In the genomic region with DNA sequence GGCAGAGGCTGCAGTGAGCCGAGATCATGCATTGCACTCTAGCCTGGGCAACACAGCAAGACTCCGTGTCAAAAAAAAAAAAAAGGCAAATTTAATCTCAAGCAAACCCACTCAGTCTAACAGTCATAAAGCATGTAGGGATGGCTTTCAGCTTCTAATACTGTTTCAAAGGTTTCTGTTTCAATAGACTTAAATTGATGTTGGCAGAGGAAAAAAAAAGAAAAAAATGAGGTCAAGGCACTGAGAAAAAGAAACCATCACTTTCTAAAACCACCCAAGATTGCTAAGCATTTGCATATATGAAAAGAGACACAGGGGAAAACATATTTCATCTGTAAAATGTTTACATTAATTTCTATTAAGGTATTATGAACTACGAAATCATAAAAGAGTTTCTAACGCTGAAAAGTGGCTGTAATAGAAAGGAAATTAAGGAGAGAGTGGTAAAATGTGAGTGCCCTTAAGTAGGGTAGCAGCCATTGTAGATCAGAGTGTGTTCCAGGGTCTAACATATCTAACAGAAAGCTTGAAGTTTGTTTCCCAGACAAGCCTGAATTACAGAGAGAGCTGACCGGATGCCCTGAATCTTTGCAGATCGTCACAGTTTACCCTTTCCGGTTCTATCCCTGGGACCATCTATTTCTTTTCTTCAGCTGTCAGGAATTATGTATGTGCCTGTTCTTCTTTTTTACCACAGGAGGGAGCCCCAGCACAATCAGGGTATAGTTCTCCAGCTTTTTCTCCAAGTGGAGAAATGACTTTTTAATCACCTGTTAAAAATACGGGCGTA, we compare ENCODE assay signal across 8 cellular contexts.
DNase-seq lines count a peak whose midpoint lies in the region; ATAC-seq and TF ChIP-seq lines count a peak whose summit lies in the region.

No MANE protein-coding gene starts in this region.

- POLR2A ChIA-PET in AG04450 (lab: Yijun Ruan, JAX): no interaction called here

- no peak for TF ChIP-seq POLR2A in GM18505 (IDR thresholded peaks at IDR 0.05; ENCODE audit: borderline replicate concordance, extremely low read depth, insufficient read depth, insufficient read length)

- ATAC-seq in GM18505 (IDR thresholded peaks at IDR 0.05; ENCODE audit: unreplicated experiment) (peak; percentile 63), HG02981 (IDR thresholded peaks at IDR 0.05; ENCODE audit: unreplicated experiment) (peak; percentile 81), left lobe of liver (peak; percentile 80), HG03280 (IDR thresholded peaks at IDR 0.05; ENCODE audit: unreplicated experiment) (no peak)

- peaks cover 16% of the 10 kb centered on the region for H3K9me3 ChIP-seq in AG04450 (ENCODE audit: control insufficient read depth, insufficient read depth, low read length)

- H3K27me3 ChIP-seq in AG04450 (ENCODE audit: control insufficient read depth, insufficient read depth, low read length): no peaks in the 10 kb centered on the region

- peak; percentile 57 for TF ChIP-seq CTCF in AG04450 (IDR thresholded peaks at IDR 0.05; ENCODE audit: low read depth, low read length)

- CTCF ChIA-PET in AG04450 (lab: Charles Lee): interaction anchor here (0.6 to 1.8 kb wide), 10 partner anchors 9 to 873 kb away, joined by 3 to 8 read pairs (median 4); no protein-coding TSS in a partner anchor

- H3K27ac ChIP-seq in AG04450 (ENCODE audit: low read depth, low read length): no peak overlapping the region

- no peak overlapping the region for H3K4me3 ChIP-seq in AG04450 (ENCODE audit: low read depth, low read length)

- no peak for DNase-seq in AG04450 (ENCODE audit: low read depth, low spot score)
- peak; percentile 64 for DNase-seq in NCI-H2171 treated with DMSO at 0.1 percent for 48 hours (lab: John Stamatoyannopoulos, UW)
- DNase-seq in astrocyte of the hippocampus (ENCODE audit: low read depth, low spot score): peak; percentile 62
- no peak for DNase-seq in left lobe of liver (ENCODE audit: low spot score)
- no peak for DNase-seq in activated T-cell treated with anti-CD3 and anti-CD28 coated beads for 4 hours

Comparison
In these comparisons a context has a peak if more than half of its experiments do, and no peak if none do; other contexts are left out.
1. DNase-seq: peak in NCI-H2171 treated with DMSO at 0.1 percent for 48 hours (single experiment) and astrocyte of the hippocampus (single experiment); none in AG04450 (single experiment), left lobe of liver (single experiment) and activated T-cell treated with anti-CD3 and anti-CD28 coated beads for 4 hours (single experiment).